ENCODE assay signal across 8 cellular contexts in the genomic region with DNA sequence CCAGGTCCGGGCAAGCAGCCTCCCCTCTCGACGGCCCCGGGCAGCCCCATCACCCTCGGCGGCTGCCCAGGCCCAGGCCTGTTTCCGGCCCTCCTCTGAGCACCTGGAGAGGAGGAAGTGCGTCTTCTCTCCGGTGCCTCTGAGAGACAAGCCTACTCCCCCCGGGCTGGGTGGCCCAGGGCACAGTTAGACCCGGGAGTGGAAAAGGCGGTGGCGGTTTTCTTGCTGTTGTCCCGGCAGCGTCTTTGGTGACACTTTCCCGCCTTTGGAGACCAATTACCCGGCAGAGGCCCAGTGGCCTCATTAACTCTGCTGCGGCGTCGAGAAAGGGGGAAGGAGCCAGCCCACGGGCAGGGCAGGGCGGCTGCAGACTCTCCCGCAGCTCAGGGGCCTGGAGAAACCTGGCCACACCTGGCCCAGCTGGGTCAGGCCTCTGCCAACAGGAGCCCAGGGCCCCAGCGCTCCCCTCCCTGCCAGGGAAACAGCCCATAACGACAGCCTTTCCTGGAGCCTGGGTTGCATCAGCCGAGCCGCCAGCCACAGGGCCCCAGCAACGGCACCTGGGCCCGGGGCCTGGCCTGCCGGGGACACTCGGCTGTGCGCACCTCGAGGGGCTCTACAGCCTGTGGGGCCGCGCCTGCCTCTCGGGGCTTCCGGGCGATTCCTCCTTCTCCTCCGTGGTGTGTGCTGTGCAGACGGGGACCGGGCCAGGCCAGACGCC. TPM values are rescaled to one million over a fixed set of nuclear protein-coding genes. Genes with fewer than 3 reads are reported as not detected.
A peak's percentile ranks its signal among the peaks of the same experiment; 100 is the strongest.
DNase-seq lines count a peak whose midpoint lies in the region; ATAC-seq and TF ChIP-seq lines count a peak whose summit lies in the region.

No MANE protein-coding gene starts in this region.

- H3K27ac Mint-ChIP-seq in CD8-positive, alpha-beta T cell: peak overlapping the region; percentile 93

- DNase-seq in CD8-positive, alpha-beta T cell: peak; percentile 28 to 79 (median 56)
- DNase-seq in KG1 (lab: John Stamatoyannopoulos, UW) (peak; percentile 42), esophagus squamous epithelium (lab: John Stamatoyannopoulos, UW) (no peak), NCI-H1048 (lab: John Stamatoyannopoulos, UW) (no peak)
- peak; percentile 27 for DNase-seq in activated CD4-positive, CD25-positive, alpha-beta regulatory T cell treated with anti-CD3 and anti-CD28 coated beads, Interleukin-2, amount 50 U/mL, for 16 hours (ENCODE audit: low read depth, low spot score)
- DNase-seq in stimulated activated CD8-positive, alpha-beta memory T cell treated with anti-CD3 and anti-CD28 coated beads, Interleukin-15, amount 100 ng/mL, for 48 hours (ENCODE audit: low read depth in 2 of 2): peak; percentile 35 to 49
- DNase-seq in NK-92 treated with Interleukin-12 subunit alpha and Interleukin-12 subunit beta, amount 100 ng/mL, for 24 hours (lab: John Stamatoyannopoulos, UW): no peak

- H3K27ac ChIP-seq in CD8-positive, alpha-beta T cell (ENCODE audit: low read depth, low read length): peak overlapping the region; percentile 62
- peak overlapping the region; percentile 70 to 84 (median 80) for H3K27ac ChIP-seq in esophagus squamous epithelium

- no peak for TF ChIP-seq CTCF in CD8-positive, alpha-beta T cell (IDR thresholded peaks at IDR 0.05)
- TF ChIP-seq CTCF in esophagus squamous epithelium (IDR thresholded peaks at IDR 0.05): no peak

- peaks cover 10% of the 10 kb centered on the region for H3K4me1 Mint-ChIP-seq in CD8-positive, alpha-beta T cell (ENCODE audit: low read depth)

- POLR2A ChIA-PET in CD8-positive, alpha-beta T cell (lab: Charles Lee): no interaction called here

- no peaks in the 10 kb centered on the region for H3K9me3 ChIP-seq in CD8-positive, alpha-beta T cell (ENCODE audit: low read length)
- H3K9me3 ChIP-seq in esophagus squamous epithelium: no peaks in the 10 kb centered on the region

- CTCF ChIA-PET in CD8-positive, alpha-beta T cell (lab: Charles Lee): no interaction called here

- H3K27me3 ChIP-seq in CD8-positive, alpha-beta T cell (ENCODE audit: insufficient read depth, low read length): no peaks in the 10 kb centered on the region
- H3K27me3 ChIP-seq in esophagus squamous epithelium: peaks cover 0 to 50% (median 0%) of the 10 kb centered on the region in 4 donors

- H3K4me3 Mint-ChIP-seq in CD8-positive, alpha-beta T cell: peak overlapping the region; percentile 42

- H3K36me3 Mint-ChIP-seq in CD8-positive, alpha-beta T cell: no peaks in the 10 kb centered on the region

- no peaks in the 10 kb centered on the region for H3K36me3 ChIP-seq in CD8-positive, alpha-beta T cell (ENCODE audit: insufficient read depth, low read length)
- no peaks in the 10 kb centered on the region for H3K36me3 ChIP-seq in esophagus squamous epithelium

- no peaks in the 10 kb centered on the region for H3K27me3 Mint-ChIP-seq in CD8-positive, alpha-beta T cell (ENCODE audit: low read depth)

- WGBS in esophagus squamous epithelium, 2 donors: 26% methylated on average over 16 of the region's 42 CpGs; no CpG with 5 or more reads in 1 of the 2 donors

- H3K4me1 ChIP-seq in CD8-positive, alpha-beta T cell (ENCODE audit: insufficient read depth, low read length): peaks cover 29% of the 10 kb centered on the region
- peaks cover 11 to 34% (median 20%) of the 10 kb centered on the region in 3 donors for H3K4me1 ChIP-seq in esophagus squamous epithelium

- TF ChIP-seq POLR2A in esophagus squamous epithelium (IDR thresholded peaks at IDR 0.05): peak in 1 of 4 donors; percentile 28

- H3K4me3 ChIP-seq in CD8-positive, alpha-beta T cell (ENCODE audit: low read depth, low read length): no peak overlapping the region
- peak overlapping the region in 1 of 4 donors; percentile 4 for H3K4me3 ChIP-seq in esophagus squamous epithelium

- H3K9me3 Mint-ChIP-seq in CD8-positive, alpha-beta T cell: no peaks in the 10 kb centered on the region

- ATAC-seq in CD8-positive, alpha-beta T cell: peak; percentile 91
- ATAC-seq in GM21515 (IDR thresholded peaks at IDR 0.05; ENCODE audit: unreplicated experiment): no peak

- intact Hi-C loops in CD8-positive, alpha-beta T cell (cut with DNase I, micrococcal nuclease): no loop called here
- intact Hi-C loops in esophagus squamous epithelium (cut with DNase I): no loop called here

RNA-seq across cellular contexts. Expression of a gene that starts 28.4 kb away (rescaled TPM):
- total RNA-seq in CD8-positive, alpha-beta T cell: 10 to 100 TPM; 14.3 to 17.6 TPM
- total RNA-seq in esophagus squamous epithelium: 10 to 100 TPM in 3 of 4 donors, 1 to 10 TPM in 1; 6.9 to 19.6 (median 14.7) TPM

RNA-seq across cellular contexts. Expression of a gene that starts 29.4 kb away (rescaled TPM):
- not detected for total RNA-seq in CD8-positive, alpha-beta T cell
- total RNA-seq in esophagus squamous epithelium: under 1 TPM in 2 of 4 donors, not detected in 2; 0.19 to 0.44 TPM

Comparison
In these comparisons a context has a peak if more than half of its experiments do, and no peak if none do; other contexts are left out.
1. DNase-seq: peak in CD8-positive, alpha-beta T cell (7 of 7), KG1 (single experiment), activated CD4-positive, CD25-positive, alpha-beta regulatory T cell treated with anti-CD3 and anti-CD28 coated beads, Interleukin-2, amount 50 U/mL, for 16 hours (single experiment) and stimulated activated CD8-positive, alpha-beta memory T cell treated with anti-CD3 and anti-CD28 coated beads, Interleukin-15, amount 100 ng/mL, for 48 hours (2 of 2); none in esophagus squamous epithelium (single experiment), NK-92 treated with Interleukin-12 subunit alpha and Interleukin-12 subunit beta, amount 100 ng/mL, for 24 hours (single experiment) and NCI-H1048 (single experiment).